ENCODE assay signal across 2 cellular contexts in the genomic region with DNA sequence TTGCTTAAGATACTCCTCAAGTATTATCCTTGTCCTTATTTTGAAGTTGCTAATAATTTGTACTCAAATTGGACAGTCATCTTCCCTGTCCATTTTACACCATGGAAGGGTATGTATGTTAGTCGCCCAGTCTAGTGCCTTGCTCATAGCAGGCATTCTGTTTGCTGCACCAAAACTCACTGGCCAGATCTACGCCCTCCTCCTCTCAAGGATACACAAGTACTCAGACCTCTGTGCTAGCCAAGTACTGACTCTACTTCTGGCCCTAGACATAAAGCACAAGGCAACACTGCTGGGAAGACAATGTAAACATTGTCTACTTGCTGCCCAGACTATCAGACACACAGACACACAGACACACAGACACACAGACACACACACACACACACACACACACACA.
TF ChIP-seq lines count a peak whose summit lies in the region.

No MANE protein-coding gene starts in this region.

TF ChIP-seq in HepG2, 621 proteins besides CTCF, POLR2A, EP300 and RAD21:
- peak; percentile 11; the same call in 1 of the 2 replicates for TF ChIP-seq NFRKB (IDR thresholded peaks at IDR 0.05)
- TF ChIP-seq, protein P1, sequence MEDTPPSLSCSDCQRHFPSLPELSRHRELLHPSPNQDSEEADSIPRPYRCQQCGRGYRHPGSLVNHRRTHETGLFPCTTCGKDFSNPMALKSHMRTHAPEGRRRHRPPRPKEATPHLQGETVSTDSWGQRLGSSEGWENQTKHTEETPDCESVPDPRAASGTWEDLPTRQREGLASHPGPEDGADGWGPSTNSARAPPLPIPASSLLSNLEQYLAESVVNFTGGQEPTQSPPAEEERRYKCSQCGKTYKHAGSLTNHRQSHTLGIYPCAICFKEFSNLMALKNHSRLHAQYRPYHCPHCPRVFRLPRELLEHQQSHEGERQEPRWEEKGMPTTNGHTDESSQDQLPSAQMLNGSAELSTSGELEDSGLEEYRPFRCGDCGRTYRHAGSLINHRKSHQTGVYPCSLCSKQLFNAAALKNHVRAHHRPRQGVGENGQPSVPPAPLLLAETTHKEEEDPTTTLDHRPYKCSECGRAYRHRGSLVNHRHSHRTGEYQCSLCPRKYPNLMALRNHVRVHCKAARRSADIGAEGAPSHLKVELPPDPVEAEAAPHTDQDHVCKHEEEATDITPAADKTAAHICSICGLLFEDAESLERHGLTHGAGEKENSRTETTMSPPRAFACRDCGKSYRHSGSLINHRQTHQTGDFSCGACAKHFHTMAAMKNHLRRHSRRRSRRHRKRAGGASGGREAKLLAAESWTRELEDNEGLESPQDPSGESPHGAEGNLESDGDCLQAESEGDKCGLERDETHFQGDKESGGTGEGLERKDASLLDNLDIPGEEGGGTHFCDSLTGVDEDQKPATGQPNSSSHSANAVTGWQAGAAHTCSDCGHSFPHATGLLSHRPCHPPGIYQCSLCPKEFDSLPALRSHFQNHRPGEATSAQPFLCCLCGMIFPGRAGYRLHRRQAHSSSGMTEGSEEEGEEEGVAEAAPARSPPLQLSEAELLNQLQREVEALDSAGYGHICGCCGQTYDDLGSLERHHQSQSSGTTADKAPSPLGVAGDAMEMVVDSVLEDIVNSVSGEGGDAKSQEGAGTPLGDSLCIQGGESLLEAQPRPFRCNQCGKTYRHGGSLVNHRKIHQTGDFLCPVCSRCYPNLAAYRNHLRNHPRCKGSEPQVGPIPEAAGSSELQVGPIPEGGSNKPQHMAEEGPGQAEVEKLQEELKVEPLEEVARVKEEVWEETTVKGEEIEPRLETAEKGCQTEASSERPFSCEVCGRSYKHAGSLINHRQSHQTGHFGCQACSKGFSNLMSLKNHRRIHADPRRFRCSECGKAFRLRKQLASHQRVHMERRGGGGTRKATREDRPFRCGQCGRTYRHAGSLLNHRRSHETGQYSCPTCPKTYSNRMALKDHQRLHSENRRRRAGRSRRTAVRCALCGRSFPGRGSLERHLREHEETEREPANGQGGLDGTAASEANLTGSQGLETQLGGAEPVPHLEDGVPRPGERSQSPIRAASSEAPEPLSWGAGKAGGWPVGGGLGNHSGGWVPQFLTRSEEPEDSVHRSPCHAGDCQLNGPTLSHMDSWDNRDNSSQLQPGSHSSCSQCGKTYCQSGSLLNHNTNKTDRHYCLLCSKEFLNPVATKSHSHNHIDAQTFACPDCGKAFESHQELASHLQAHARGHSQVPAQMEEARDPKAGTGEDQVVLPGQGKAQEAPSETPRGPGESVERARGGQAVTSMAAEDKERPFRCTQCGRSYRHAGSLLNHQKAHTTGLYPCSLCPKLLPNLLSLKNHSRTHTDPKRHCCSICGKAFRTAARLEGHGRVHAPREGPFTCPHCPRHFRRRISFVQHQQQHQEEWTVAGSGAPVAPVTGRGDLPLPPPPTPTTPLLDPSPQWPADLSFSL (CRISPR knock-in tag; IDR thresholded peaks at IDR 0.05): peak; percentile 70; the same call in 1 of the 2 replicates
- TF ChIP-seq POLR2AphosphoS5 (IDR thresholded peaks at IDR 0.05; ENCODE audit: low read depth, low read length): no peak
- no peak for TF ChIP-seq HHEX (CRISPR knock-in tag; IDR thresholded peaks at IDR 0.05)

TF ChIP-seq in H1, 55 proteins besides CTCF, POLR2A, EP300 and RAD21:
- TF ChIP-seq CTBP2 (IDR thresholded peaks at IDR 0.05; ENCODE audit: borderline replicate concordance, insufficient read depth, insufficient read length, low read length) (no peak), TAF1 (IDR thresholded peaks at IDR 0.05; ENCODE audit: low read depth, low read length) (no peak), BRCA1 (IDR thresholded peaks at IDR 0.05; ENCODE audit: low read depth, low read length) (no peak), SUZ12 (IDR thresholded peaks at IDR 0.05; ENCODE audit: low read length) (no peak), MAFK (IDR thresholded peaks at IDR 0.05; ENCODE audit: low read depth, low read length) (no peak), HDAC6 (IDR thresholded peaks at IDR 0.05; ENCODE audit: low read depth, low read length) (no peak), ZNF274 (IDR thresholded peaks at IDR 0.05; ENCODE audit: borderline replicate concordance, extremely low read depth, low read length) (no peak), YY1 (IDR thresholded peaks at IDR 0.05; ENCODE audit: low read depth, low read length) (no peak), GABPA (IDR thresholded peaks at IDR 0.05; ENCODE audit: borderline replicate concordance, insufficient read depth, low read length) (no peak), KDM1A (IDR thresholded peaks at IDR 0.05; ENCODE audit: borderline replicate concordance, low read length) (no peak), BCL11A (IDR thresholded peaks at IDR 0.05; ENCODE audit: low read depth in 2 of 2, low read length in 2 of 2) (no peak), SRF (IDR thresholded peaks at IDR 0.05; ENCODE audit: low read depth, low read length) (no peak), GTF2F1 (IDR thresholded peaks at IDR 0.05; ENCODE audit: borderline replicate concordance, low read depth, low read length) (no peak), SP4 (IDR thresholded peaks at IDR 0.05; ENCODE audit: low read length) (no peak), RFX5 (IDR thresholded peaks at IDR 0.05; ENCODE audit: borderline replicate concordance, low read depth, low read length) (no peak), KDM4A (IDR thresholded peaks at IDR 0.05; ENCODE audit: low read depth, low read length, severe bottlenecking) (no peak), CEBPB (IDR thresholded peaks at IDR 0.05; ENCODE audit: low read depth, low read length) (no peak)
- TF ChIP-seq, protein P2, sequence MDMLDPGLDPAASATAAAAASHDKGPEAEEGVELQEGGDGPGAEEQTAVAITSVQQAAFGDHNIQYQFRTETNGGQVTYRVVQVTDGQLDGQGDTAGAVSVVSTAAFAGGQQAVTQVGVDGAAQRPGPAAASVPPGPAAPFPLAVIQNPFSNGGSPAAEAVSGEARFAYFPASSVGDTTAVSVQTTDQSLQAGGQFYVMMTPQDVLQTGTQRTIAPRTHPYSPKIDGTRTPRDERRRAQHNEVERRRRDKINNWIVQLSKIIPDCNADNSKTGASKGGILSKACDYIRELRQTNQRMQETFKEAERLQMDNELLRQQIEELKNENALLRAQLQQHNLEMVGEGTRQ (IDR thresholded peaks at IDR 0.05; ENCODE audit: low read length): no peak
- TF ChIP-seq, protein P3, sequence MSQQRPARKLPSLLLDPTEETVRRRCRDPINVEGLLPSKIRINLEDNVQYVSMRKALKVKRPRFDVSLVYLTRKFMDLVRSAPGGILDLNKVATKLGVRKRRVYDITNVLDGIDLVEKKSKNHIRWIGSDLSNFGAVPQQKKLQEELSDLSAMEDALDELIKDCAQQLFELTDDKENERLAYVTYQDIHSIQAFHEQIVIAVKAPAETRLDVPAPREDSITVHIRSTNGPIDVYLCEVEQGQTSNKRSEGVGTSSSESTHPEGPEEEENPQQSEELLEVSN (IDR thresholded peaks at IDR 0.05): no peak
- TF ChIP-seq, protein P4, sequence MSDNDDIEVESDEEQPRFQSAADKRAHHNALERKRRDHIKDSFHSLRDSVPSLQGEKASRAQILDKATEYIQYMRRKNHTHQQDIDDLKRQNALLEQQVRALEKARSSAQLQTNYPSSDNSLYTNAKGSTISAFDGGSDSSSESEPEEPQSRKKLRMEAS (IDR thresholded peaks at IDR 0.05): no peak
